9 cellular contexts compared by ENCODE assay signal in the genomic region with DNA sequence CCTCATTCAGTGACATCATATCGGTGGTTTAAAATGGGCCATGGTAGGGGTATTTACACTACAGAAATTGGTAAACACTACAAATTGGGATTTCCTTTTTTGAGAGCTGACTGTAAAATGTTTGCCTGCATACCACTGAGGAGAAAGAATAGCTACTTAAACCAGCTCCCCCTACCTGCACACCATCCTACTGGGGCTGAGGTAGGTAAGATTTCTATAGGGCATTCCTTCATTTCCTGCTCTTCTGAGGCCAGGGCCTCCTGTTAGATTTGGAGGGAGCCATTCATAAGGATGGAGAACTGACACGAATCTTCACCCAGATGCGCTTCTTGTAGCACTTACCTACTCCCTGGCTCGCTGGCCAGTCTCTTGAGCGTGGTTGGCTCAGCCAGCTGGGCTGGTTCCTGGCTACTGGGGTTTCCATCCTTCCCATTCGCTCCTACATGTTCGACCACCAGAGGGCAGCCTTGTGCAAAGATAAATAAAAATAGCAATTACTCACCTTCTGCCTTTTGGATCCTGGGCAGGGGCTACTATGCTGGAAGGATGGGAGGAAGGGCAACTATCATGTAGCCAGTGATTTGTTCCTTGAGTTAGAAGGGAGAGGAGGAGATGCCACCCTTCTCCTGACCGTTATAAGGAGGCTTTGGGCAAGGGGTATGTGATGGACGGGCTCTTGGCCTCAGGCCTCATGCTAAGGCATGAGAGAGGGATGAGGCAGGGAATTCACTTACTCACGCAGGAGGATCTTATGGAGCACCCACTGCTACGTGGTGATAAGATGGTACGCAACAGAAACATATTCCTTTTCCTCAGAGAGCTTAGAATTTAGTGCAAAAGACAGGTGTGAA. TPM values are rescaled to one million over a fixed set of nuclear protein-coding genes. Genes with fewer than 3 reads are reported as not detected.
A peak's percentile ranks its signal among the peaks of the same experiment; 100 is the strongest.
DNase-seq lines count a peak whose midpoint lies in the region; ATAC-seq, FAIRE-seq and TF ChIP-seq lines count a peak whose summit lies in the region.
"Had no signal": no experiment of that assay in that cellular context is flagged by ENCODE, and none has a peak within 500 bp of the region (broad histone marks: within the 10 kb centered on the region; RNA-seq: fewer than 3 reads in every experiment).

No MANE protein-coding gene starts in this region.

- no peaks in the 10 kb centered on the region for H3K4me1 ChIP-seq in mammary epithelial cell (ENCODE audit: insufficient read depth, low read length)

- DNase-seq in A172 (ENCODE audit: low spot score) (peak; percentile 88), GM20000 (ENCODE audit: low spot score) (peak; percentile 87), NCI-H2227 treated with DMSO at 0.1 percent for 48 hours (lab: John Stamatoyannopoulos, UW) (peak; percentile 90), WTC11 (ENCODE audit: low spot score) (peak; percentile 87), mammary epithelial cell (peak; percentile 68)
- peak; percentile 85 for DNase-seq in stimulated activated CD4-positive, alpha-beta T cell treated with anti-CD3 and anti-CD28 coated beads, Interleukin-15, amount 100 ng/mL, for 24 hours

- H3K27ac ChIP-seq in mammary epithelial cell (ENCODE audit: insufficient read depth, low read depth, low read length), result no peak overlapping the region

- no peaks in the 10 kb centered on the region for H3K9me3 ChIP-seq in mammary epithelial cell (replicated peaks; ENCODE audit: insufficient read depth, low read length)

- TF ChIP-seq CTCF in GM20000 (IDR thresholded peaks at IDR 0.05; ENCODE audit: extremely low read depth, missing control alignments) (peak; percentile 50), WTC11 (IDR thresholded peaks at IDR 0.05) (peak; percentile 72), mammary epithelial cell (conservative IDR thresholded peaks at IDR 0.05 in 1 of 2, IDR thresholded peaks at IDR 0.05 in 1 of 2; ENCODE audit: extremely low read depth in 1 of 2, insufficient read depth in 1 of 2, low read depth in 1 of 2, low read length in 2 of 2) (peak; percentile 64 to 71)

- H3K36me3 Mint-ChIP-seq in WTC11, result peaks cover 2% of the 10 kb centered on the region

- no peaks in the 10 kb centered on the region for H3K27me3 ChIP-seq in mammary epithelial cell (ENCODE audit: insufficient read depth, low read length)

- intact Hi-C loops in mammary epithelial cell (cut with micrococcal nuclease), result loop anchor here (1.0 to 2.0 kb wide), 7 partner anchors 54 to 292 kb away; no protein-coding TSS in a partner anchor

- no peaks in the 10 kb centered on the region for H3K79me2 ChIP-seq in mammary epithelial cell (ENCODE audit: insufficient read depth, low read length)

- no peaks in the 10 kb centered on the region; the same call in 1 of the 2 replicates for H3K27me3 Mint-ChIP-seq in WTC11 (ENCODE audit: low read depth)

- dilution Hi-C loops in mammary epithelial cell (cut with HindIII; ENCODE audit: low sequenced_read_pairs), result loop anchor here (5.0 to 10.0 kb wide), 4 partner anchors 43 to 198 kb away; no protein-coding TSS in a partner anchor

- H2AFZ ChIP-seq in mammary epithelial cell (ENCODE audit: low read depth, low read length), result peak overlapping the region; percentile 56

- H3K36me3 ChIP-seq in mammary epithelial cell (ENCODE audit: insufficient read depth, low read length), result no peaks in the 10 kb centered on the region

- H3K9me3 Mint-ChIP-seq in WTC11, result no peaks in the 10 kb centered on the region

- H3K27ac Mint-ChIP-seq in WTC11, result no peak overlapping the region

- CTCF ChIA-PET in WTC11 (lab: Charles Lee) (interaction anchor here (0.6 to 3.8 kb wide), 53 partner anchors 9 to 647 kb away, joined by 3 to 64 read pairs (median 4); a partner anchor contains a TSS), mammary epithelial cell (lab: Charles Lee; ENCODE audit: low non-redundant PET) (interaction anchor here (0.5 to 1.2 kb wide), 9 partner anchors 128 to 469 kb away, joined by 3 to 5 read pairs (median 4); no protein-coding TSS in a partner anchor)

- POLR2A ChIA-PET in WTC11 (lab: Charles Lee), result interaction anchor here (0.6 to 1.1 kb wide), 2 partner anchors 237 to 493 kb away, joined by 3 to 4 read pairs; no protein-coding TSS in a partner anchor

- FAIRE-seq in islet of Langerhans (lab: Jason Lieb, UNC), result peak; percentile 83
- FAIRE-seq: G401.6 had no signal

- peak overlapping the region; percentile 3 for H3K4me2 ChIP-seq in mammary epithelial cell (ENCODE audit: insufficient read depth, low read depth, low read length)

- BruUV-seq in mammary epithelial cell (replicated peaks; lab: Mats Ljungman, UMichigan), result no TSS peak

- in situ Hi-C loops in mammary epithelial cell (cut with MboI; ENCODE audit: low sequenced_read_pairs in 2 of 2), result loop anchor here (5.0 to 25.0 kb wide), 3 partner anchors 110 to 308 kb away; no protein-coding TSS in a partner anchor

- no peaks in the 10 kb centered on the region for H4K20me1 ChIP-seq in mammary epithelial cell (ENCODE audit: insufficient read depth, low read length)

- no peak overlapping the region for H3K4me3 Mint-ChIP-seq in WTC11

- H3K4me1 Mint-ChIP-seq in WTC11, result peaks cover 34% of the 10 kb centered on the region

- no peak overlapping the region for H3K9ac ChIP-seq in mammary epithelial cell (ENCODE audit: insufficient read depth, low read length)

- ATAC-seq in WTC11, result peak; percentile 88
- ATAC-seq in GM21717 (IDR thresholded peaks at IDR 0.05; ENCODE audit: unreplicated experiment), result no peak

- H3K4me3 ChIP-seq in mammary epithelial cell (replicated peaks in 1 of 3; ENCODE audit: insufficient read depth in 1 of 3, low read depth in 2 of 3, low read length in 3 of 3), result no peak overlapping the region

- 35% methylated on average over 12 of the region's 12 CpGs for WGBS in mammary epithelial cell (ENCODE audit: low coverage, missing lambda C conversion rate)

TF ChIP-seq in WTC11, 78 proteins besides CTCF, POLR2A, EP300 and RAD21:
- TF ChIP-seq, protein P1, sequence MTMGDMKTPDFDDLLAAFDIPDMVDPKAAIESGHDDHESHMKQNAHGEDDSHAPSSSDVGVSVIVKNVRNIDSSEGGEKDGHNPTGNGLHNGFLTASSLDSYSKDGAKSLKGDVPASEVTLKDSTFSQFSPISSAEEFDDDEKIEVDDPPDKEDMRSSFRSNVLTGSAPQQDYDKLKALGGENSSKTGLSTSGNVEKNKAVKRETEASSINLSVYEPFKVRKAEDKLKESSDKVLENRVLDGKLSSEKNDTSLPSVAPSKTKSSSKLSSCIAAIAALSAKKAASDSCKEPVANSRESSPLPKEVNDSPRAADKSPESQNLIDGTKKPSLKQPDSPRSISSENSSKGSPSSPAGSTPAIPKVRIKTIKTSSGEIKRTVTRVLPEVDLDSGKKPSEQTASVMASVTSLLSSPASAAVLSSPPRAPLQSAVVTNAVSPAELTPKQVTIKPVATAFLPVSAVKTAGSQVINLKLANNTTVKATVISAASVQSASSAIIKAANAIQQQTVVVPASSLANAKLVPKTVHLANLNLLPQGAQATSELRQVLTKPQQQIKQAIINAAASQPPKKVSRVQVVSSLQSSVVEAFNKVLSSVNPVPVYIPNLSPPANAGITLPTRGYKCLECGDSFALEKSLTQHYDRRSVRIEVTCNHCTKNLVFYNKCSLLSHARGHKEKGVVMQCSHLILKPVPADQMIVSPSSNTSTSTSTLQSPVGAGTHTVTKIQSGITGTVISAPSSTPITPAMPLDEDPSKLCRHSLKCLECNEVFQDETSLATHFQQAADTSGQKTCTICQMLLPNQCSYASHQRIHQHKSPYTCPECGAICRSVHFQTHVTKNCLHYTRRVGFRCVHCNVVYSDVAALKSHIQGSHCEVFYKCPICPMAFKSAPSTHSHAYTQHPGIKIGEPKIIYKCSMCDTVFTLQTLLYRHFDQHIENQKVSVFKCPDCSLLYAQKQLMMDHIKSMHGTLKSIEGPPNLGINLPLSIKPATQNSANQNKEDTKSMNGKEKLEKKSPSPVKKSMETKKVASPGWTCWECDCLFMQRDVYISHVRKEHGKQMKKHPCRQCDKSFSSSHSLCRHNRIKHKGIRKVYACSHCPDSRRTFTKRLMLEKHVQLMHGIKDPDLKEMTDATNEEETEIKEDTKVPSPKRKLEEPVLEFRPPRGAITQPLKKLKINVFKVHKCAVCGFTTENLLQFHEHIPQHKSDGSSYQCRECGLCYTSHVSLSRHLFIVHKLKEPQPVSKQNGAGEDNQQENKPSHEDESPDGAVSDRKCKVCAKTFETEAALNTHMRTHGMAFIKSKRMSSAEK (CRISPR knock-in tag; IDR thresholded peaks at IDR 0.05; ENCODE audit: borderline replicate concordance), result no peak
- TF ChIP-seq, protein P2, sequence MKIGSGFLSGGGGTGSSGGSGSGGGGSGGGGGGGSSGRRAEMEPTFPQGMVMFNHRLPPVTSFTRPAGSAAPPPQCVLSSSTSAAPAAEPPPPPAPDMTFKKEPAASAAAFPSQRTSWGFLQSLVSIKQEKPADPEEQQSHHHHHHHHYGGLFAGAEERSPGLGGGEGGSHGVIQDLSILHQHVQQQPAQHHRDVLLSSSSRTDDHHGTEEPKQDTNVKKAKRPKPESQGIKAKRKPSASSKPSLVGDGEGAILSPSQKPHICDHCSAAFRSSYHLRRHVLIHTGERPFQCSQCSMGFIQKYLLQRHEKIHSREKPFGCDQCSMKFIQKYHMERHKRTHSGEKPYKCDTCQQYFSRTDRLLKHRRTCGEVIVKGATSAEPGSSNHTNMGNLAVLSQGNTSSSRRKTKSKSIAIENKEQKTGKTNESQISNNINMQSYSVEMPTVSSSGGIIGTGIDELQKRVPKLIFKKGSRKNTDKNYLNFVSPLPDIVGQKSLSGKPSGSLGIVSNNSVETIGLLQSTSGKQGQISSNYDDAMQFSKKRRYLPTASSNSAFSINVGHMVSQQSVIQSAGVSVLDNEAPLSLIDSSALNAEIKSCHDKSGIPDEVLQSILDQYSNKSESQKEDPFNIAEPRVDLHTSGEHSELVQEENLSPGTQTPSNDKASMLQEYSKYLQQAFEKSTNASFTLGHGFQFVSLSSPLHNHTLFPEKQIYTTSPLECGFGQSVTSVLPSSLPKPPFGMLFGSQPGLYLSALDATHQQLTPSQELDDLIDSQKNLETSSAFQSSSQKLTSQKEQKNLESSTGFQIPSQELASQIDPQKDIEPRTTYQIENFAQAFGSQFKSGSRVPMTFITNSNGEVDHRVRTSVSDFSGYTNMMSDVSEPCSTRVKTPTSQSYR (CRISPR knock-in tag; IDR thresholded peaks at IDR 0.05), result no peak
- TF ChIP-seq ETV6 (CRISPR knock-in tag; IDR thresholded peaks at IDR 0.05), result 0 out of 2 replicates have a peak, but pooled peaks have one; percentile 36

RNA-seq across cellular contexts. Expression of a gene that starts 10.7 kb away (rescaled TPM):
- not detected in 2 replicates for total RNA-seq in A172 (2014; rRNA removed; shearing (Covaris generic))
- 0.55 to 1.2 TPM (median 0.76 TPM) in 3 replicates for total RNA-seq in WTC11 (2021)
- total RNA-seq in mammary epithelial cell, result not detected
- not detected for polyA plus RNA-seq in mammary epithelial cell
- polyA minus RNA-seq in mammary epithelial cell, result not detected

RNA-seq across cellular contexts. Expression of a gene that starts 29.0 kb away (rescaled TPM):
- 0.07 TPM in 1 of 2 replicates, not detected in the other for total RNA-seq in A172 (2014; rRNA removed; shearing (Covaris generic))
- total RNA-seq in WTC11 (2021) (0.17 to 0.23 TPM (median 0.18 TPM) in 3 replicates), mammary epithelial cell (under 1 TPM; under 0.01 to 0.12 TPM)
- 0.03 TPM for polyA plus RNA-seq in mammary epithelial cell
- polyA minus RNA-seq in mammary epithelial cell, result 1.6 TPM
